In the genomic region with DNA sequence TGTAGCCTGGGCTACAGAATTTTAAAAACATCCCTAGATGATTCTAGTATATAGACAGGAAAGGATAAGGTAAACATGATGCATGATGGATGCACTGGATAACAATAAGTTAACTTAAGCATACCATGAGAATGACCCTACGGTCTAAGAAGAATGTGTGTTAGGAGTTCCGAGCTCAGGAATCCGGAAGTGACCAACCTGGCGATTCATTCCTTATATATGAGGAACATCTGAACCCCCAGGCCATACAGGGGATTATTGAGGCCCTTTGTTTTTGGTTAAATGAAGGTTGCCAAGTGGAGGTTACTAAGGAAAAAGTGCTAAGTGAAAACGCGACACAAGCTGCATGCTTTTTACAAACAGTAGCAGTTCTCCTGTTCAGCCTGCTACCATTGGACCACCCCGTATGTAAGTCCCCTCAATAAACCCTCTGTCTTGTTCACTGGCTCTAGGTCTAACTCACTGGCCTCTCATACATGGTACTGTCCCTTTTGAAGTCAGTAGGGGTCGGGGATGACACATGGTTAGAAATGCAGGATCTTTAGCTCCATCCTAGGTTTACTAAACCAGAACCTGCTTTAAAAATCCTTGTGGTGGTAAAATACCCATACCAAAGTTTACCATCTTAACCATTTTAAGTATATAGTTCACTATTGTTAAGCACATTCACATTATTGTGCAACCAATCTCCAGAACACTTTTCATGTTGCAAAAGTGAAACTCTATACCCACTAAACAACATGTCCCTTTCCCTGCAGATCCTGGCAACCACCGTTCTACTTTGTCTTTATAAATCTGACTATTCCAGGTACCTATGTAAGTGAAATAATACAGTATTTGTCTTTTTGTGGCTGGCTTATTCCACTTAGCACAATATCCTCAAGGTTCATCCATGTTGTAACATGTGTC, we compare ENCODE assay signal across 2 cellular contexts.
TF ChIP-seq lines count a peak whose summit lies in the region.

No MANE protein-coding gene starts in this region.

TF ChIP-seq in IMR-90, 13 proteins besides CTCF, POLR2A, EP300 and RAD21:
- TF ChIP-seq, protein P1, sequence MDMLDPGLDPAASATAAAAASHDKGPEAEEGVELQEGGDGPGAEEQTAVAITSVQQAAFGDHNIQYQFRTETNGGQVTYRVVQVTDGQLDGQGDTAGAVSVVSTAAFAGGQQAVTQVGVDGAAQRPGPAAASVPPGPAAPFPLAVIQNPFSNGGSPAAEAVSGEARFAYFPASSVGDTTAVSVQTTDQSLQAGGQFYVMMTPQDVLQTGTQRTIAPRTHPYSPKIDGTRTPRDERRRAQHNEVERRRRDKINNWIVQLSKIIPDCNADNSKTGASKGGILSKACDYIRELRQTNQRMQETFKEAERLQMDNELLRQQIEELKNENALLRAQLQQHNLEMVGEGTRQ (IDR thresholded peaks at IDR 0.05; ENCODE audit: low read depth, low read length), result no peak
- no peak for TF ChIP-seq SMC3 (IDR thresholded peaks at IDR 0.05; ENCODE audit: low read depth, low read length)
- TF ChIP-seq, protein P2, sequence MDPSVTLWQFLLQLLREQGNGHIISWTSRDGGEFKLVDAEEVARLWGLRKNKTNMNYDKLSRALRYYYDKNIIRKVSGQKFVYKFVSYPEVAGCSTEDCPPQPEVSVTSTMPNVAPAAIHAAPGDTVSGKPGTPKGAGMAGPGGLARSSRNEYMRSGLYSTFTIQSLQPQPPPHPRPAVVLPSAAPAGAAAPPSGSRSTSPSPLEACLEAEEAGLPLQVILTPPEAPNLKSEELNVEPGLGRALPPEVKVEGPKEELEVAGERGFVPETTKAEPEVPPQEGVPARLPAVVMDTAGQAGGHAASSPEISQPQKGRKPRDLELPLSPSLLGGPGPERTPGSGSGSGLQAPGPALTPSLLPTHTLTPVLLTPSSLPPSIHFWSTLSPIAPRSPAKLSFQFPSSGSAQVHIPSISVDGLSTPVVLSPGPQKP (IDR thresholded peaks at IDR 0.05; ENCODE audit: borderline replicate concordance, low read depth, low read length), result no peak
- no peak for TF ChIP-seq NFE2L2 (IDR thresholded peaks at IDR 0.05; ENCODE audit: low read depth, low read length)
- no peak for TF ChIP-seq RCOR1 (IDR thresholded peaks at IDR 0.05; ENCODE audit: insufficient replicate concordance, low read length)
- no peak for TF ChIP-seq MAFK (IDR thresholded peaks at IDR 0.05; ENCODE audit: low read depth, low read length)
- TF ChIP-seq CEBPB (IDR thresholded peaks at IDR 0.05; ENCODE audit: low read depth, low read length), result peak; percentile 65; the same call in 1 of the 2 replicates

TF ChIP-seq in GM12891, 5 proteins besides CTCF, POLR2A, EP300 and RAD21:
- no peak for TF ChIP-seq SPI1 (IDR thresholded peaks at IDR 0.05; ENCODE audit: low read depth, low read length)
- no peak for TF ChIP-seq POU2F2 (IDR thresholded peaks at IDR 0.05; ENCODE audit: low read depth, low read length)
- TF ChIP-seq TAF1 (IDR thresholded peaks at IDR 0.05; ENCODE audit: low read depth, low read length), result no peak
- no peak for TF ChIP-seq POLR2AphosphoS5 (IDR thresholded peaks at IDR 0.05; ENCODE audit: low read depth, low read length)
- no peak for TF ChIP-seq PAX5 (IDR thresholded peaks at IDR 0.05; ENCODE audit: insufficient read depth, low read length, severe bottlenecking)
